In genomic region chr2:215702116-215702905, GRCh38 we compare ENCODE assay signal across 1 cellular context.
TF ChIP-seq lines count a peak whose summit lies in the region.

No MANE protein-coding gene starts in this region.

TF ChIP-seq in A549, 52 proteins besides CTCF, POLR2A, EP300 and RAD21:
- TF ChIP-seq KDM1A (IDR thresholded peaks at IDR 0.05; ENCODE audit: low read depth) (no peak), HMGXB4 (CRISPR knock-in tag; IDR thresholded peaks at IDR 0.05; ENCODE audit: borderline replicate concordance) (no peak), JUN (IDR thresholded peaks at IDR 0.05) (no peak), SREBF2 (IDR thresholded peaks at IDR 0.05) (no peak), NFE2L2 (conservative IDR thresholded peaks at IDR 0.05; ENCODE audit: low read length) (no peak), SMC3 (IDR thresholded peaks at IDR 0.05) (no peak), ZSCAN20 (CRISPR knock-in tag; IDR thresholded peaks at IDR 0.05) (no peak), EHMT2 (IDR thresholded peaks at IDR 0.05; ENCODE audit: low read depth) (no peak), BHLHE40 (IDR thresholded peaks at IDR 0.05; ENCODE audit: low read depth, low read length) (no peak), HOXB5 (CRISPR knock-in tag; IDR thresholded peaks at IDR 0.05) (no peak), GATA3 (IDR thresholded peaks at IDR 0.05; ENCODE audit: borderline replicate concordance) (no peak), JUNB (IDR thresholded peaks at IDR 0.05) (no peak), CHD2 (IDR thresholded peaks at IDR 0.05; ENCODE audit: low read length, partially characterized antibody) (no peak), PHF8 (IDR thresholded peaks at IDR 0.05; ENCODE audit: borderline replicate concordance, low read depth) (no peak), HES2 (IDR thresholded peaks at IDR 0.05) (no peak)
- TF ChIP-seq, protein P1, sequence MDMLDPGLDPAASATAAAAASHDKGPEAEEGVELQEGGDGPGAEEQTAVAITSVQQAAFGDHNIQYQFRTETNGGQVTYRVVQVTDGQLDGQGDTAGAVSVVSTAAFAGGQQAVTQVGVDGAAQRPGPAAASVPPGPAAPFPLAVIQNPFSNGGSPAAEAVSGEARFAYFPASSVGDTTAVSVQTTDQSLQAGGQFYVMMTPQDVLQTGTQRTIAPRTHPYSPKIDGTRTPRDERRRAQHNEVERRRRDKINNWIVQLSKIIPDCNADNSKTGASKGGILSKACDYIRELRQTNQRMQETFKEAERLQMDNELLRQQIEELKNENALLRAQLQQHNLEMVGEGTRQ (IDR thresholded peaks at IDR 0.05), result no peak
- TF ChIP-seq, protein P2, sequence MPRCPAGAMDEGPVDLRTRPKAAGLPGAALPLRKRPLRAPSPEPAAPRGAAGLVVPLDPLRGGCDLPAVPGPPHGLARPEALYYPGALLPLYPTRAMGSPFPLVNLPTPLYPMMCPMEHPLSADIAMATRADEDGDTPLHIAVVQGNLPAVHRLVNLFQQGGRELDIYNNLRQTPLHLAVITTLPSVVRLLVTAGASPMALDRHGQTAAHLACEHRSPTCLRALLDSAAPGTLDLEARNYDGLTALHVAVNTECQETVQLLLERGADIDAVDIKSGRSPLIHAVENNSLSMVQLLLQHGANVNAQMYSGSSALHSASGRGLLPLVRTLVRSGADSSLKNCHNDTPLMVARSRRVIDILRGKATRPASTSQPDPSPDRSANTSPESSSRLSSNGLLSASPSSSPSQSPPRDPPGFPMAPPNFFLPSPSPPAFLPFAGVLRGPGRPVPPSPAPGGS (IDR thresholded peaks at IDR 0.05), result no peak
- TF ChIP-seq, protein P3, sequence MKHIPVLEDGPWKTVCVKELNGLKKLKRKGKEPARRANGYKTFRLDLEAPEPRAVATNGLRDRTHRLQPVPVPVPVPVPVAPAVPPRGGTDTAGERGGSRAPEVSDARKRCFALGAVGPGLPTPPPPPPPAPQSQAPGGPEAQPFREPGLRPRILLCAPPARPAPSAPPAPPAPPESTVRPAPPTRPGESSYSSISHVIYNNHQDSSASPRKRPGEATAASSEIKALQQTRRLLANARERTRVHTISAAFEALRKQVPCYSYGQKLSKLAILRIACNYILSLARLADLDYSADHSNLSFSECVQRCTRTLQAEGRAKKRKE (CRISPR knock-in tag; IDR thresholded peaks at IDR 0.05; ENCODE audit: low read depth), result no peak
- TF ChIP-seq, protein P4, sequence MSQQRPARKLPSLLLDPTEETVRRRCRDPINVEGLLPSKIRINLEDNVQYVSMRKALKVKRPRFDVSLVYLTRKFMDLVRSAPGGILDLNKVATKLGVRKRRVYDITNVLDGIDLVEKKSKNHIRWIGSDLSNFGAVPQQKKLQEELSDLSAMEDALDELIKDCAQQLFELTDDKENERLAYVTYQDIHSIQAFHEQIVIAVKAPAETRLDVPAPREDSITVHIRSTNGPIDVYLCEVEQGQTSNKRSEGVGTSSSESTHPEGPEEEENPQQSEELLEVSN (IDR thresholded peaks at IDR 0.05; ENCODE audit: borderline replicate concordance, low read depth), result no peak
